Comparison of ENCODE assay signal across 8 cellular contexts in the genomic region with DNA sequence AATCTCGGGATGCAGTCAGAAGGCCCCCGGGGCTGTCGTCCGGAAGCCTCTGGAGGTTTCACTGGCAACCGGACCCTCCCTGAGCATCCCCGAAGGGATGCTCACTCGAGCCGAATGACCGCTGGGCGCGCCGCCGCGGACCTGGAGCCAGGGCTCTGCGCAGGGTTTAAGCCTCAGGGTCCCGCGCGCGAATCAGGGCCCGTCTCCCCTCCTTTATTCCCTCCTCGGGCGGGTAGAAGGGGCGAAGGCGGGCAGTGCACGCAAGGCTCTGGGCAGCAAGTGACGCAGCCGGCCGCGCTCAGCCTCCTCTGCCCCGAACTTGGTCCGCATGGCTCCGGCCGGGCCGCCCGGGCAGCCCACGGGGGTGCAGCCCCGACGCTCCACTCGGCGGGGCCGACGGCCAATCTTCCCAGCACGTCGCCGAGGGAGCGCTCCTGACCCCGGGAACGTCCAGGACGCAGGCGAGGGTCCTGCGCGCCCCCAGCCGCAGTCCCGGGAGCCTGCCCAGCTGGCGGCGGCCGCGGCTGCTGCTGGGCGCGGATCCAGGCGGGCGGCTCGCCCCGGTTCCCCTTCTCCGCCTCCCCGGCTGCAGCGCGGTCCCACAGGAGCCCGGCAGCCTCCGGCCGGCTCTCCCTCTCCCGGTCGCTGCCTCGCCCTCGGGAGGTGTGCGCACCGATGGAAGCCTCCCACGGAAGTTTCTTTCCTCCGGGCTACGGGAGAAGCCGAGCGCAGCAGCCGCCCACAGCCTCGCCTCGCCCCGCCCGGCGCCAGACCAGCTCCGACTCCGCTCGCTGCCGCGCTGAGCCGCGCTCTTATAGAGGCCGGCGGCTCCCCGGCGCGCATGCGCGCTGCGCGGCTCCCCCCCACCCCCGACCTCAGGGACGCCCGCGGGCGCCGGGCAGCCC. TPM values are rescaled to one million over a fixed set of nuclear protein-coding genes. Genes with fewer than 3 reads are reported as not detected.
DNase-seq lines count a peak whose midpoint lies in the region; ATAC-seq, FAIRE-seq and TF ChIP-seq lines count a peak whose summit lies in the region.

A gene (minus strand): TSS at position 786 of the 905 bp plus-strand sequence. CDS start 1,041 bp downstream, outside the sequence.

- no peaks in the 10 kb centered on the region for H3K79me2 ChIP-seq in keratinocyte (ENCODE audit: control insufficient read depth, insufficient read depth, low read length)

- H2AFZ ChIP-seq in keratinocyte (ENCODE audit: control insufficient read depth, low read length) = peak within 1 kb of the TSS; percentile 46

- ATAC-seq in GM19452 (IDR thresholded peaks at IDR 0.05; ENCODE audit: unreplicated experiment) = no peak

- peak within 1 kb of the TSS; percentile 69 for H3K4me2 ChIP-seq in keratinocyte (ENCODE audit: control insufficient read depth, extremely low read depth, insufficient read depth, low read depth, low read length)

- peaks cover 49% of the 10 kb centered on the region for H3K27me3 ChIP-seq in keratinocyte (ENCODE audit: control insufficient read depth, extremely low read depth, insufficient read depth, low read length)

- no peak within 1 kb of the TSS for H3K9ac ChIP-seq in keratinocyte (ENCODE audit: control insufficient read depth, extremely low read depth, insufficient read depth, low read length)

- no peak for FAIRE-seq in keratinocyte (lab: Jason Lieb, UNC)

- H3K9me3 Mint-ChIP-seq in T-helper 2 cell treated with Interferon-gamma antibody and Interleukin-4, amounts not matched to agents 5 μg/mL and 100 μg/mL, for 36 hours = no peaks in the 10 kb centered on the region
- H3K9me3 Mint-ChIP-seq in chondrocyte (ENCODE audit: low read depth) = no peaks in the 10 kb centered on the region

- DNase-seq in T-helper 2 cell treated with Interferon-gamma antibody and Interleukin-4, amounts not matched to agents 5 μg/mL and 100 μg/mL, for 36 hours (ENCODE audit: low spot score) = no peak
- DNase-seq in chondrocyte (ENCODE audit: low spot score) (no peak), keratinocyte (ENCODE audit: low read depth, low spot score) (no peak), mesenteric fat pad (ENCODE audit: low spot score) (no peak)
- DNase-seq in stimulated activated CD4-positive, alpha-beta T cell treated with anti-CD3 and anti-CD28 coated beads, Interleukin-15, amount 100 ng/mL, for 24 hours = peak; percentile 45

- no peak for TF ChIP-seq EP300 in Ishikawa (IDR thresholded peaks at IDR 0.05; ENCODE audit: borderline replicate concordance)

- no peaks in the 10 kb centered on the region for H3K9me3 ChIP-seq in keratinocyte (ENCODE audit: control insufficient read depth, low read depth, low read length)

- no peaks in the 10 kb centered on the region for H3K9me1 ChIP-seq in keratinocyte (ENCODE audit: control insufficient read depth, extremely low read depth, insufficient read depth, low read length)

- peak within 1 kb of the TSS; percentile 19 to 59 (median 51) for H3K4me3 ChIP-seq in keratinocyte (ENCODE audit: control insufficient read depth in 2 of 3, extremely low read depth in 1 of 3, insufficient read depth in 2 of 3, low read depth in 1 of 3, low read length in 3 of 3)

- H4K20me1 ChIP-seq in keratinocyte (ENCODE audit: control insufficient read depth, extremely low read depth, insufficient read depth, low read length) = no peaks in the 10 kb centered on the region

- H3K27me3 Mint-ChIP-seq in T-helper 2 cell treated with Interferon-gamma antibody and Interleukin-4, amounts not matched to agents 5 μg/mL and 100 μg/mL, for 36 hours (ENCODE audit: low read depth) = peaks cover 82% of the 10 kb centered on the region
- H3K27me3 Mint-ChIP-seq in chondrocyte (ENCODE audit: low read depth) = no peaks in the 10 kb centered on the region

- H3K36me3 ChIP-seq in keratinocyte (ENCODE audit: control insufficient read depth in 2 of 2, extremely low read depth in 1 of 2, insufficient read depth in 2 of 2, low read length in 2 of 2) = no peaks in the 10 kb centered on the region

- H3K27ac ChIP-seq in C4-2B (peak within 1 kb of the TSS; percentile 3; the same call in 1 of the 2 replicates), keratinocyte (ENCODE audit: control insufficient read depth, insufficient read depth, low read length) (no peak within 1 kb of the TSS)

- H3K4me1 ChIP-seq in keratinocyte (ENCODE audit: control insufficient read depth, extremely low read depth, insufficient read depth, low read length) = peaks cover 8% of the 10 kb centered on the region

- dilution Hi-C loops in keratinocyte (cut with MboI; ENCODE audit: extremely low pct_ligation_motif_present, low sequenced_read_pairs) = no loop called here

- peak within 1 kb of the TSS; percentile 72 for H3K4me3 Mint-ChIP-seq in T-helper 2 cell treated with Interferon-gamma antibody and Interleukin-4, amounts not matched to agents 5 μg/mL and 100 μg/mL, for 36 hours
- H3K4me3 Mint-ChIP-seq in chondrocyte (ENCODE audit: unreplicated experiment) = peak within 1 kb of the TSS; percentile 91

- no peaks in the 10 kb centered on the region for H3K36me3 Mint-ChIP-seq in T-helper 2 cell treated with Interferon-gamma antibody and Interleukin-4, amounts not matched to agents 5 μg/mL and 100 μg/mL, for 36 hours (ENCODE audit: low read depth)
- H3K36me3 Mint-ChIP-seq in chondrocyte (ENCODE audit: low read depth) = peaks cover 7% of the 10 kb centered on the region

- H3K4me1 Mint-ChIP-seq in T-helper 2 cell treated with Interferon-gamma antibody and Interleukin-4, amounts not matched to agents 5 μg/mL and 100 μg/mL, for 36 hours (ENCODE audit: low read depth) = peaks cover 19% of the 10 kb centered on the region
- peaks cover 32% of the 10 kb centered on the region for H3K4me1 Mint-ChIP-seq in chondrocyte (ENCODE audit: low read depth)

- no peak for TF ChIP-seq RAD21 in Ishikawa (IDR thresholded peaks at IDR 0.05; ENCODE audit: low read depth)

- no peak within 1 kb of the TSS for H3K27ac Mint-ChIP-seq in T-helper 2 cell treated with Interferon-gamma antibody and Interleukin-4, amounts not matched to agents 5 μg/mL and 100 μg/mL, for 36 hours
- peak within 1 kb of the TSS; percentile 41 for H3K27ac Mint-ChIP-seq in chondrocyte (ENCODE audit: unreplicated experiment)

- TF ChIP-seq CTCF in C4-2B (conservative IDR thresholded peaks at IDR 0.05) = no peak
- no peak for TF ChIP-seq CTCF in chondrocyte (IDR thresholded peaks at IDR 0.05)
- TF ChIP-seq CTCF in keratinocyte (optimal IDR thresholded peaks at IDR 0.05 in 1 of 3, IDR thresholded peaks at IDR 0.05 in 1 of 3, conservative IDR thresholded peaks at IDR 0.05 in 1 of 3; ENCODE audit: extremely low read depth in 1 of 3, insufficient read depth in 2 of 3, low read length in 3 of 3) = no peak

TF ChIP-seq in Ishikawa, 13 proteins besides CTCF, POLR2A, EP300 and RAD21 (continues in another document):
- TF ChIP-seq CREB1 (IDR thresholded peaks at IDR 0.05; ENCODE audit: low read depth) (no peak), ZBTB7A (IDR thresholded peaks at IDR 0.05; ENCODE audit: low read depth) (0 out of 2 replicates have a peak, but pooled peaks have one; percentile 12), TCF12 (IDR thresholded peaks at IDR 0.05; ENCODE audit: low read depth) (no peak), YY1 (IDR thresholded peaks at IDR 0.05; ENCODE audit: low read depth) (no peak), TEAD4 (IDR thresholded peaks at IDR 0.05) (no peak), EGR1 (IDR thresholded peaks at IDR 0.05) (no peak), FOXM1 (IDR thresholded peaks at IDR 0.05; ENCODE audit: borderline replicate concordance, low read depth) (no peak), NFIC (IDR thresholded peaks at IDR 0.05) (no peak), CEBPB (IDR thresholded peaks at IDR 0.05) (no peak), TAF1 (IDR thresholded peaks at IDR 0.05; ENCODE audit: low read depth) (no peak)
- TF ChIP-seq, protein P1, sequence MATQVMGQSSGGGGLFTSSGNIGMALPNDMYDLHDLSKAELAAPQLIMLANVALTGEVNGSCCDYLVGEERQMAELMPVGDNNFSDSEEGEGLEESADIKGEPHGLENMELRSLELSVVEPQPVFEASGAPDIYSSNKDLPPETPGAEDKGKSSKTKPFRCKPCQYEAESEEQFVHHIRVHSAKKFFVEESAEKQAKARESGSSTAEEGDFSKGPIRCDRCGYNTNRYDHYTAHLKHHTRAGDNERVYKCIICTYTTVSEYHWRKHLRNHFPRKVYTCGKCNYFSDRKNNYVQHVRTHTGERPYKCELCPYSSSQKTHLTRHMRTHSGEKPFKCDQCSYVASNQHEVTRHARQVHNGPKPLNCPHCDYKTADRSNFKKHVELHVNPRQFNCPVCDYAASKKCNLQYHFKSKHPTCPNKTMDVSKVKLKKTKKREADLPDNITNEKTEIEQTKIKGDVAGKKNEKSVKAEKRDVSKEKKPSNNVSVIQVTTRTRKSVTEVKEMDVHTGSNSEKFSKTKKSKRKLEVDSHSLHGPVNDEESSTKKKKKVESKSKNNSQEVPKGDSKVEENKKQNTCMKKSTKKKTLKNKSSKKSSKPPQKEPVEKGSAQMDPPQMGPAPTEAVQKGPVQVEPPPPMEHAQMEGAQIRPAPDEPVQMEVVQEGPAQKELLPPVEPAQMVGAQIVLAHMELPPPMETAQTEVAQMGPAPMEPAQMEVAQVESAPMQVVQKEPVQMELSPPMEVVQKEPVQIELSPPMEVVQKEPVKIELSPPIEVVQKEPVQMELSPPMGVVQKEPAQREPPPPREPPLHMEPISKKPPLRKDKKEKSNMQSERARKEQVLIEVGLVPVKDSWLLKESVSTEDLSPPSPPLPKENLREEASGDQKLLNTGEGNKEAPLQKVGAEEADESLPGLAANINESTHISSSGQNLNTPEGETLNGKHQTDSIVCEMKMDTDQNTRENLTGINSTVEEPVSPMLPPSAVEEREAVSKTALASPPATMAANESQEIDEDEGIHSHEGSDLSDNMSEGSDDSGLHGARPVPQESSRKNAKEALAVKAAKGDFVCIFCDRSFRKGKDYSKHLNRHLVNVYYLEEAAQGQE (IDR thresholded peaks at IDR 0.05; ENCODE audit: low read depth) = no peak
- TF ChIP-seq, protein P2, sequence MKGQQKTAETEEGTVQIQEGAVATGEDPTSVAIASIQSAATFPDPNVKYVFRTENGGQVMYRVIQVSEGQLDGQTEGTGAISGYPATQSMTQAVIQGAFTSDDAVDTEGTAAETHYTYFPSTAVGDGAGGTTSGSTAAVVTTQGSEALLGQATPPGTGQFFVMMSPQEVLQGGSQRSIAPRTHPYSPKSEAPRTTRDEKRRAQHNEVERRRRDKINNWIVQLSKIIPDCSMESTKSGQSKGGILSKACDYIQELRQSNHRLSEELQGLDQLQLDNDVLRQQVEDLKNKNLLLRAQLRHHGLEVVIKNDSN (IDR thresholded peaks at IDR 0.05) = no peak

RNA-seq across cellular contexts. Expression of the gene that starts here (rescaled TPM):
- 59.5 to 115 TPM (median 113 TPM) in 3 replicates for total RNA-seq in chondrocyte
- polyA plus RNA-seq in keratinocyte = 0.06 to 0.39 TPM (median 0.18 TPM) in 3 replicates
- not detected for polyA plus RNA-seq in keratinocyte (2011; ENCODE audit: low read depth)
- 0.04 and 0.08 TPM in 2 replicates for polyA plus RNA-seq in keratinocyte (2011; cell fraction: cytosol; rRNA removed)
- polyA plus RNA-seq in keratinocyte (2011; cell fraction: nucleus; rRNA removed) = 0.22 and 0.23 TPM in 2 replicates
- 0.08 and 0.36 TPM in 2 replicates for polyA plus RNA-seq in keratinocyte (2012; ENCODE audit: low replicate concordance)
- polyA minus RNA-seq in keratinocyte = 0.40 to 0.89 TPM (median 0.77 TPM) in 3 replicates
- polyA minus RNA-seq in keratinocyte (2011; cell fraction: cytosol; rRNA and poly(A)+ RNA removed) = not detected
- polyA minus RNA-seq in keratinocyte (2011; cell fraction: nucleus; rRNA and poly(A)+ RNA removed) = 0.23 TPM in 1 of 2 replicates, not detected in the other
- 1.1 TPM for total RNA-seq in mesenteric fat pad

Comparison
In these comparisons a context has a peak if more than half of its experiments do, and no peak if none do; other contexts are left out.
1. RNA of the gene that starts here (total RNA-seq): 59.5 to 115 TPM in chondrocyte; 1.1 TPM in mesenteric fat pad (single experiment); every median in the first group is over 10 times any median in the second.